Comparison of ENCODE assay signal across 9 cellular contexts in genomic region chrY:3003510-3003817, GRCh38.
DNase-seq lines count a peak whose midpoint lies in the region; ATAC-seq and TF ChIP-seq lines count a peak whose summit lies in the region.
"Had no signal": no experiment of that assay in that cellular context is flagged by ENCODE, and none has a peak within 500 bp of the region (broad histone marks: within the 10 kb centered on the region; RNA-seq: fewer than 3 reads in every experiment).

No MANE protein-coding gene starts in this region.

- peak overlapping the region; percentile 94 to 95 for H3K4me3 Mint-ChIP-seq in effector memory CD8-positive, alpha-beta T cell

- no peaks in the 10 kb centered on the region for H3K36me3 Mint-ChIP-seq in effector memory CD8-positive, alpha-beta T cell (ENCODE audit: insufficient read depth)

- no peak for TF ChIP-seq POLR2A in prostate gland (IDR thresholded peaks at IDR 0.05)

- H3K36me3 ChIP-seq in prostate gland, result no peaks in the 10 kb centered on the region
- H3K36me3 ChIP-seq in ascending aorta, result no peaks in the 10 kb centered on the region

- no peak for TF ChIP-seq CTCF in prostate gland (IDR thresholded peaks at IDR 0.05)
- TF ChIP-seq CTCF in ascending aorta (IDR thresholded peaks at IDR 0.05), result no peak

- H3K4me1 Mint-ChIP-seq in effector memory CD8-positive, alpha-beta T cell (ENCODE audit: low read depth in 2 of 2), result peaks cover 28 to 82% of the 10 kb centered on the region in 2 donors

- H3K27me3 ChIP-seq in prostate gland (replicated peaks; ENCODE audit: insufficient read depth) (no peaks in the 10 kb centered on the region), ascending aorta (no peaks in the 10 kb centered on the region)

- H3K4me3 ChIP-seq in prostate gland, result peak overlapping the region; percentile 23 to 30
- no peak overlapping the region for H3K4me3 ChIP-seq in ascending aorta

- H3K27ac Mint-ChIP-seq in effector memory CD8-positive, alpha-beta T cell, result peak overlapping the region; percentile 91 to 95

- H3K4me1 ChIP-seq in prostate gland (replicated peaks) (no peaks in the 10 kb centered on the region), ascending aorta (no peaks in the 10 kb centered on the region)

- H3K9me3 Mint-ChIP-seq in effector memory CD8-positive, alpha-beta T cell, result no peaks in the 10 kb centered on the region

- WGBS in prostate gland, result 0% methylated on average over 1 of the region's 1 CpG

- no peaks in the 10 kb centered on the region for H3K9me3 ChIP-seq in prostate gland
- H3K9me3 ChIP-seq in ascending aorta, result no peaks in the 10 kb centered on the region

- DNase-seq in effector memory CD8-positive, alpha-beta T cell, result no peak
- DNase-seq in prostate gland (ENCODE audit: low spot score), result no peak
- DNase-seq in SHP77 (lab: John Stamatoyannopoulos, UW), result no peak
- DNase-seq in T-helper 9 cell, result no peak
- no peak for DNase-seq in ascending aorta (ENCODE audit: low spot score in 2 of 2)

- ATAC-seq in GM18868 (IDR thresholded peaks at IDR 0.05; ENCODE audit: unreplicated experiment), result peak; percentile 21
- peak; percentile 21 for ATAC-seq in HG03442 (IDR thresholded peaks at IDR 0.05; ENCODE audit: unreplicated experiment)
- peak; percentile 61 for ATAC-seq in effector memory CD8-positive, alpha-beta T cell (replicated peaks)
- ATAC-seq in GM19324 (IDR thresholded peaks at IDR 0.05; ENCODE audit: low FRiP score, unreplicated experiment), result no peak
- ATAC-seq: Panc1 had no signal

- intact Hi-C loops in prostate gland (cut with DNase I) (no loop called here), ascending aorta (cut with DNase I) (no loop called here)

- H3K27ac ChIP-seq in prostate gland (peak overlapping the region; percentile 82 to 84), ascending aorta (no peak overlapping the region)

- no peaks in the 10 kb centered on the region for H3K27me3 Mint-ChIP-seq in effector memory CD8-positive, alpha-beta T cell

Comparison
In these comparisons a context has a peak if more than half of its experiments do, and no peak if none do; other contexts are left out.
1. H3K27ac ChIP-seq: peak in prostate gland (2 of 2); none in ascending aorta (0 of 2).
2. H3K4me3 ChIP-seq: peak in prostate gland (2 of 2); none in ascending aorta (0 of 2).